In the genomic region with DNA sequence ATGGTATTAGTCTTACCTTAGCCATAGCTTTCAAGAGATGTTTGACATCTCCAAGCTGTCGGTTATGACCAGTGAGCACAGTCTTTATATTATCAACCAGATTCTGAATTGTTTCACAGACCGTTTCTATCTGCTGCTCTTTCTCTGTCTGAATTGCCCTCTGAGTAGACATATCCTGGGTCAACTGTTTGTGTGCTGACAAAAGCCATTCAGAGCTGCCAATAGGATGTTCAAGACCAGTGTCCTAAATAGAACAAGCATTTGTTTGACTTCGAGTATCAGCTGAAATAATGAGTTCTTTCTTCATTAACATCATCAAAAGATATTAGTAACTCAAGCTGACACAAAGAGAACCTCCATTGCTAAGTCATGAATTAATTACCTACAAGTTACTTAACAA, we compare ENCODE assay signal across 25 cellular contexts. TPM values are rescaled to one million over a fixed set of nuclear protein-coding genes. Genes with fewer than 3 reads are reported as not detected.
DNase-seq lines count a peak whose midpoint lies in the region; ATAC-seq and TF ChIP-seq lines count a peak whose summit lies in the region.
"Had no signal": no experiment of that assay in that cellular context is flagged by ENCODE, and none has a peak within 500 bp of the region (broad histone marks: within the 10 kb centered on the region; RNA-seq: fewer than 3 reads in every experiment).

No MANE protein-coding gene starts in this region.

- no peak for ATAC-seq in activated CD8-positive, alpha-beta T cell treated with anti-CD3 and anti-CD28 coated beads for 36 hours
- ATAC-seq in activated CD8-positive, alpha-beta T cell treated with anti-CD3 and anti-CD28 coated beads, Interleukin-2, amount 10 ng/mL, durations not matched to agents 7 days and 5 days: no peak
- ATAC-seq in natural killer cell treated with Interleukin-12 subunit alpha and Interleukin-12 subunit beta and Interleukin-15 and Interleukin-18, amount 100 ng/mL, for 72 hours: no peak
- no peak for ATAC-seq in GM19463 (IDR thresholded peaks at IDR 0.05; ENCODE audit: unreplicated experiment)
- ATAC-seq: GM23338, K562 had no signal

- H3K27me3 Mint-ChIP-seq in activated CD8-positive, alpha-beta T cell treated with anti-CD3 and anti-CD28 coated beads for 36 hours: no peaks in the 10 kb centered on the region
- no peaks in the 10 kb centered on the region for H3K27me3 Mint-ChIP-seq in activated CD8-positive, alpha-beta T cell treated with anti-CD3 and anti-CD28 coated beads, Interleukin-2, amount 10 ng/mL, durations not matched to agents 7 days and 5 days (ENCODE audit: low read depth)
- no peaks in the 10 kb centered on the region for H3K27me3 Mint-ChIP-seq in natural killer cell treated with Interleukin-12 subunit alpha and Interleukin-12 subunit beta and Interleukin-15 and Interleukin-18, amount 100 ng/mL, for 72 hours
- H3K27me3 Mint-ChIP-seq: CD4-positive, CD25-positive, alpha-beta regulatory T cell had no signal

- CTCF ChIA-PET in activated CD8-positive, alpha-beta T cell treated with anti-CD3 and anti-CD28 coated beads for 36 hours (lab: Charles Lee): interaction anchor here (0.9 to 8.9 kb wide), 3 partner anchors 13 to 40 kb away, joined by 3 to 59 read pairs (median 4); partner anchors contain the start of gene ARL6IP1
- CTCF ChIA-PET in activated CD8-positive, alpha-beta T cell treated with anti-CD3 and anti-CD28 coated beads, Interleukin-2, amount 10 ng/mL, durations not matched to agents 7 days and 5 days (lab: Charles Lee): interaction anchor here (8.3 kb wide), 1 partner anchor 12 kb away, joined by 124 read pairs; the partner anchor contains the start of gene ARL6IP1

- POLR2A ChIA-PET in activated CD8-positive, alpha-beta T cell treated with anti-CD3 and anti-CD28 coated beads for 36 hours (lab: Charles Lee): interaction anchor here (0.6 to 1.4 kb wide), 5 partner anchors 10 to 25 kb away, joined by 3 read pairs; no protein-coding TSS in a partner anchor
- POLR2A ChIA-PET in activated CD8-positive, alpha-beta T cell treated with anti-CD3 and anti-CD28 coated beads, Interleukin-2, amount 10 ng/mL, durations not matched to agents 7 days and 5 days (lab: Charles Lee): interaction anchor here (3.3 kb wide), 1 partner anchor 15 kb away, joined by 16 read pairs; the partner anchor contains the start of gene ARL6IP1

- H3K36me3 Mint-ChIP-seq in activated CD8-positive, alpha-beta T cell treated with anti-CD3 and anti-CD28 coated beads for 36 hours (ENCODE audit: low read depth): peaks cover 52% of the 10 kb centered on the region
- H3K36me3 Mint-ChIP-seq in activated CD8-positive, alpha-beta T cell treated with anti-CD3 and anti-CD28 coated beads, Interleukin-2, amount 10 ng/mL, durations not matched to agents 7 days and 5 days (ENCODE audit: low read depth): peaks cover 56% of the 10 kb centered on the region
- peaks cover 14% of the 10 kb centered on the region for H3K36me3 Mint-ChIP-seq in natural killer cell treated with Interleukin-12 subunit alpha and Interleukin-12 subunit beta and Interleukin-15 and Interleukin-18, amount 100 ng/mL, for 72 hours

- TF ChIP-seq CTCF in activated CD8-positive, alpha-beta T cell treated with anti-CD3 and anti-CD28 coated beads for 36 hours (IDR thresholded peaks at IDR 0.05): no peak

- no peaks in the 10 kb centered on the region for H3K9me3 Mint-ChIP-seq in activated CD8-positive, alpha-beta T cell treated with anti-CD3 and anti-CD28 coated beads for 36 hours
- no peaks in the 10 kb centered on the region for H3K9me3 Mint-ChIP-seq in activated CD8-positive, alpha-beta T cell treated with anti-CD3 and anti-CD28 coated beads, Interleukin-2, amount 10 ng/mL, durations not matched to agents 7 days and 5 days (ENCODE audit: insufficient read depth)
- no peaks in the 10 kb centered on the region for H3K9me3 Mint-ChIP-seq in natural killer cell treated with Interleukin-12 subunit alpha and Interleukin-12 subunit beta and Interleukin-15 and Interleukin-18, amount 100 ng/mL, for 72 hours
- H3K9me3 Mint-ChIP-seq: GM23338, HFFc6 had no signal

- peak overlapping the region; percentile 46 for H3K27ac Mint-ChIP-seq in activated CD8-positive, alpha-beta T cell treated with anti-CD3 and anti-CD28 coated beads for 36 hours
- no peak overlapping the region for H3K27ac Mint-ChIP-seq in activated CD8-positive, alpha-beta T cell treated with anti-CD3 and anti-CD28 coated beads, Interleukin-2, amount 10 ng/mL, durations not matched to agents 7 days and 5 days
- H3K27ac Mint-ChIP-seq in natural killer cell treated with Interleukin-12 subunit alpha and Interleukin-12 subunit beta and Interleukin-15 and Interleukin-18, amount 100 ng/mL, for 72 hours: no peak overlapping the region
- H3K27ac Mint-ChIP-seq: CD4-positive, CD25-positive, alpha-beta regulatory T cell; GM23338; HFFc6 had no signal

- intact Hi-C loops in activated CD8-positive, alpha-beta T cell treated with anti-CD3 and anti-CD28 coated beads for 36 hours (cut with micrococcal nuclease): no loop called here

- H3K4me3 Mint-ChIP-seq in activated CD8-positive, alpha-beta T cell treated with anti-CD3 and anti-CD28 coated beads for 36 hours: no peak overlapping the region
- no peak overlapping the region for H3K4me3 Mint-ChIP-seq in activated CD8-positive, alpha-beta T cell treated with anti-CD3 and anti-CD28 coated beads, Interleukin-2, amount 10 ng/mL, durations not matched to agents 7 days and 5 days
- no peak overlapping the region for H3K4me3 Mint-ChIP-seq in natural killer cell treated with Interleukin-12 subunit alpha and Interleukin-12 subunit beta and Interleukin-15 and Interleukin-18, amount 100 ng/mL, for 72 hours
- H3K4me3 Mint-ChIP-seq: CD4-positive, CD25-positive, alpha-beta regulatory T cell; GM23338; HFFc6 had no signal

- peaks cover 12% of the 10 kb centered on the region for H3K4me1 Mint-ChIP-seq in activated CD8-positive, alpha-beta T cell treated with anti-CD3 and anti-CD28 coated beads for 36 hours (ENCODE audit: low read depth)
- H3K4me1 Mint-ChIP-seq in activated CD8-positive, alpha-beta T cell treated with anti-CD3 and anti-CD28 coated beads, Interleukin-2, amount 10 ng/mL, durations not matched to agents 7 days and 5 days (ENCODE audit: low read depth): peaks cover 14% of the 10 kb centered on the region
- H3K4me1 Mint-ChIP-seq in natural killer cell treated with Interleukin-12 subunit alpha and Interleukin-12 subunit beta and Interleukin-15 and Interleukin-18, amount 100 ng/mL, for 72 hours (ENCODE audit: low read depth in 2 of 2): peaks cover 7 to 9% of the 10 kb centered on the region in 2 donors
- H3K4me1 Mint-ChIP-seq: GM23338 had no signal

- no peak for DNase-seq in activated CD8-positive, alpha-beta T cell treated with anti-CD3 and anti-CD28 coated beads for 36 hours
- no peak for DNase-seq in activated CD8-positive, alpha-beta T cell treated with anti-CD3 and anti-CD28 coated beads, Interleukin-2, amount 10 ng/mL, durations not matched to agents 7 days and 5 days
- DNase-seq in COLO829 (ENCODE audit: low spot score): peak; percentile 18
- peak; percentile 58 for DNase-seq in inferior parietal cortex (ENCODE audit: extremely low spot score)
- DNase-seq in putamen (ENCODE audit: low spot score): peak; percentile 56
- DNase-seq in NCI-H1417 treated with DMSO at 0.1 percent for 48 hours (lab: John Stamatoyannopoulos, UW): no peak
- no peak for DNase-seq in natural killer cell treated with Interleukin-12 subunit alpha and Interleukin-12 subunit beta and Interleukin-15 and Interleukin-18, amount 100 ng/mL, for 72 hours (ENCODE audit: low spot score)
- DNase-seq: 8988T; CD4-positive, CD25-positive, alpha-beta regulatory T cell; COR-L47; DMS53; HFFc6; MV-4-11; NCI-H1105 treated with DMSO at 0.1 percent for 48 hours; NCI-H2029 treated with DMSO at 0.1 percent for 48 hours; NCI-H446 treated with DMSO at 0.1 percent for 48 hours; NCI-H526; NCI-H82; NK-92 treated with Interleukin-12 subunit alpha and Interleukin-12 subunit beta, amount 100 ng/mL, for 24 hours; PC-9; RPMI8226; SHP77 had no signal

RNA-seq across cellular contexts. Expression of gene ARL6IP1, which starts 14.9 kb away (rescaled TPM):
- 10 to 100 TPM; 97.0 to 97.3 TPM for total RNA-seq in activated CD8-positive, alpha-beta T cell treated with anti-CD3 and anti-CD28 coated beads for 36 hours
- 100 to 1,000 TPM; 234 to 240 TPM for total RNA-seq in activated CD8-positive, alpha-beta T cell treated with anti-CD3 and anti-CD28 coated beads, Interleukin-2, amount 10 ng/mL, durations not matched to agents 7 days and 5 days
- 100 to 1,000 TPM; 113 to 149 TPM for total RNA-seq in natural killer cell treated with Interleukin-12 subunit alpha and Interleukin-12 subunit beta and Interleukin-15 and Interleukin-18, amount 100 ng/mL, for 72 hours

RNA-seq across cellular contexts. Expression of gene RPS15A, which starts 26.2 kb away (rescaled TPM):
- 1,000 to 10,000 TPM; 2,201 to 2,213 TPM for total RNA-seq in activated CD8-positive, alpha-beta T cell treated with anti-CD3 and anti-CD28 coated beads for 36 hours
- 1,000 to 10,000 TPM; 1,594 to 1,602 TPM for total RNA-seq in activated CD8-positive, alpha-beta T cell treated with anti-CD3 and anti-CD28 coated beads, Interleukin-2, amount 10 ng/mL, durations not matched to agents 7 days and 5 days
- 1,000 to 10,000 TPM in 1 of 2 donors, 100 to 1,000 TPM in 1; 497 to 1,038 TPM for total RNA-seq in natural killer cell treated with Interleukin-12 subunit alpha and Interleukin-12 subunit beta and Interleukin-15 and Interleukin-18, amount 100 ng/mL, for 72 hours

Comparison
In these comparisons a context has a peak if more than half of its experiments do, and no peak if none do; other contexts are left out.
1. DNase-seq: peak in COLO829 (single experiment), inferior parietal cortex (single experiment) and putamen (single experiment); none in activated CD8-positive, alpha-beta T cell treated with anti-CD3 and anti-CD28 coated beads for 36 hours (single experiment), activated CD8-positive, alpha-beta T cell treated with anti-CD3 and anti-CD28 coated beads, Interleukin-2, amount 10 ng/mL, durations not matched to agents 7 days and 5 days (single experiment), NCI-H1417 treated with DMSO at 0.1 percent for 48 hours (single experiment) and natural killer cell treated with Interleukin-12 subunit alpha and Interleukin-12 subunit beta and Interleukin-15 and Interleukin-18, amount 100 ng/mL, for 72 hours (single experiment).